9 cellular contexts compared by ENCODE assay signal in genomic region chr17:57902117-57902799, GRCh38. TPM values are rescaled to one million over a fixed set of nuclear protein-coding genes. Genes with fewer than 3 reads are reported as not detected.
DNase-seq lines count a peak whose midpoint lies in the region; ATAC-seq and TF ChIP-seq lines count a peak whose summit lies in the region.
"Had no signal": no experiment of that assay in that cellular context is flagged by ENCODE, and none has a peak within 500 bp of the region (broad histone marks: within the 10 kb centered on the region; RNA-seq: fewer than 3 reads in every experiment).

No MANE protein-coding gene starts in this region.

- H3K27me3 Mint-ChIP-seq in Calu3 (ENCODE audit: unreplicated experiment), result no peaks in the 10 kb centered on the region
- peaks cover 5% of the 10 kb centered on the region for H3K27me3 Mint-ChIP-seq in activated naive CD4-positive, alpha-beta T cell treated with anti-CD3 and anti-CD28 coated beads, Interleukin-2, amount 10 ng/mL, durations not matched to agents 7 days and 5 days
- no peaks in the 10 kb centered on the region for H3K27me3 Mint-ChIP-seq in activated CD4-positive, alpha-beta T cell treated with anti-CD3 and anti-CD28 coated beads, Interleukin-2, amount 10 ng/mL, durations not matched to agents 7 days and 5 days
- H3K27me3 Mint-ChIP-seq: activated naive CD8-positive, alpha-beta T cell treated with anti-CD3 and anti-CD28 coated beads, Interleukin-2, amount 10 ng/mL, durations not matched to agents 7 days and 5 days had no signal

- ATAC-seq in GM19463 (IDR thresholded peaks at IDR 0.05; ENCODE audit: unreplicated experiment) (peak; percentile 63), HG03469 (IDR thresholded peaks at IDR 0.05; ENCODE audit: unreplicated experiment) (peak; percentile 41)

- DNase-seq in Calu3 (no peak), right atrium auricular region (ENCODE audit: low spot score) (no peak), vagina (ENCODE audit: extremely low spot score in 2 of 2) (no peak), foreskin fibroblast (no peak)
- DNase-seq in activated naive CD4-positive, alpha-beta T cell treated with anti-CD3 and anti-CD28 coated beads, Interleukin-2, amount 10 ng/mL, durations not matched to agents 7 days and 5 days, result no peak
- DNase-seq in activated CD4-positive, alpha-beta T cell treated with anti-CD3 and anti-CD28 coated beads, Interleukin-2, amount 10 ng/mL, durations not matched to agents 7 days and 5 days, result no peak
- DNase-seq: activated naive CD8-positive, alpha-beta T cell treated with anti-CD3 and anti-CD28 coated beads, Interleukin-2, amount 10 ng/mL, durations not matched to agents 7 days and 5 days had no signal

- TF ChIP-seq CTCF in Calu3 (IDR thresholded peaks at IDR 0.05; ENCODE audit: unreplicated experiment) (no peak), right atrium auricular region (IDR thresholded peaks at IDR 0.05) (no peak), vagina (IDR thresholded peaks at IDR 0.05) (no peak), foreskin fibroblast (IDR thresholded peaks at IDR 0.05; ENCODE audit: low read depth, low read length) (no peak)

- peaks cover 64% of the 10 kb centered on the region for H3K4me1 Mint-ChIP-seq in Calu3 (ENCODE audit: low read depth, unreplicated experiment)
- peaks cover 41% of the 10 kb centered on the region for H3K4me1 Mint-ChIP-seq in activated naive CD4-positive, alpha-beta T cell treated with anti-CD3 and anti-CD28 coated beads, Interleukin-2, amount 10 ng/mL, durations not matched to agents 7 days and 5 days
- peaks cover 50% of the 10 kb centered on the region for H3K4me1 Mint-ChIP-seq in activated CD4-positive, alpha-beta T cell treated with anti-CD3 and anti-CD28 coated beads, Interleukin-2, amount 10 ng/mL, durations not matched to agents 7 days and 5 days

- peak overlapping the region; percentile 93 for H3K27ac Mint-ChIP-seq in Calu3 (ENCODE audit: unreplicated experiment)
- no peak overlapping the region for H3K27ac Mint-ChIP-seq in activated naive CD4-positive, alpha-beta T cell treated with anti-CD3 and anti-CD28 coated beads, Interleukin-2, amount 10 ng/mL, durations not matched to agents 7 days and 5 days
- no peak overlapping the region for H3K27ac Mint-ChIP-seq in activated CD4-positive, alpha-beta T cell treated with anti-CD3 and anti-CD28 coated beads, Interleukin-2, amount 10 ng/mL, durations not matched to agents 7 days and 5 days
- H3K27ac Mint-ChIP-seq: activated naive CD8-positive, alpha-beta T cell treated with anti-CD3 and anti-CD28 coated beads, Interleukin-2, amount 10 ng/mL, durations not matched to agents 7 days and 5 days had no signal

- H3K4me3 ChIP-seq in right atrium auricular region (no peak overlapping the region), vagina (no peak overlapping the region), foreskin fibroblast (ENCODE audit: low read depth in 1 of 2, low read length in 2 of 2) (no peak overlapping the region)

- H3K36me3 Mint-ChIP-seq in Calu3 (ENCODE audit: insufficient read depth, unreplicated experiment), result peaks cover 15% of the 10 kb centered on the region
- no peaks in the 10 kb centered on the region for H3K36me3 Mint-ChIP-seq in activated naive CD4-positive, alpha-beta T cell treated with anti-CD3 and anti-CD28 coated beads, Interleukin-2, amount 10 ng/mL, durations not matched to agents 7 days and 5 days
- H3K36me3 Mint-ChIP-seq in activated CD4-positive, alpha-beta T cell treated with anti-CD3 and anti-CD28 coated beads, Interleukin-2, amount 10 ng/mL, durations not matched to agents 7 days and 5 days (ENCODE audit: low read depth), result no peaks in the 10 kb centered on the region
- H3K36me3 Mint-ChIP-seq: activated naive CD8-positive, alpha-beta T cell treated with anti-CD3 and anti-CD28 coated beads, Interleukin-2, amount 10 ng/mL, durations not matched to agents 7 days and 5 days had no signal

- CTCF ChIA-PET in Calu3 (lab: Charles Lee), result interaction anchor here (0.8 to 2.5 kb wide), 3 partner anchors 10 to 46 kb away, joined by 3 to 7 read pairs (median 3); no protein-coding TSS in a partner anchor
- CTCF ChIA-PET in activated naive CD4-positive, alpha-beta T cell treated with anti-CD3 and anti-CD28 coated beads, Interleukin-2, amount 10 ng/mL, durations not matched to agents 7 days and 5 days (lab: Charles Lee), result interaction anchor here (1.9 kb wide), 1 partner anchor 92 kb away, joined by 7 read pairs; no protein-coding TSS in a partner anchor
- CTCF ChIA-PET in activated CD4-positive, alpha-beta T cell treated with anti-CD3 and anti-CD28 coated beads, Interleukin-2, amount 10 ng/mL, durations not matched to agents 7 days and 5 days (lab: Charles Lee), result interaction anchor here (1.9 to 2.3 kb wide), 2 partner anchors 10 to 98 kb away, joined by 5 to 6 read pairs; no protein-coding TSS in a partner anchor

- POLR2A ChIA-PET in activated CD4-positive, alpha-beta T cell treated with anti-CD3 and anti-CD28 coated beads, Interleukin-2, amount 10 ng/mL, durations not matched to agents 7 days and 5 days (lab: Charles Lee), result no interaction called here

- no peak overlapping the region for H3K4me3 Mint-ChIP-seq in Calu3 (ENCODE audit: low read depth, unreplicated experiment)
- H3K4me3 Mint-ChIP-seq in activated naive CD4-positive, alpha-beta T cell treated with anti-CD3 and anti-CD28 coated beads, Interleukin-2, amount 10 ng/mL, durations not matched to agents 7 days and 5 days, result no peak overlapping the region
- no peak overlapping the region for H3K4me3 Mint-ChIP-seq in activated CD4-positive, alpha-beta T cell treated with anti-CD3 and anti-CD28 coated beads, Interleukin-2, amount 10 ng/mL, durations not matched to agents 7 days and 5 days
- H3K4me3 Mint-ChIP-seq: activated naive CD8-positive, alpha-beta T cell treated with anti-CD3 and anti-CD28 coated beads, Interleukin-2, amount 10 ng/mL, durations not matched to agents 7 days and 5 days had no signal

- TF ChIP-seq POLR2A in vagina (IDR thresholded peaks at IDR 0.05), result no peak

- H3K27me3 ChIP-seq in right atrium auricular region, result no peaks in the 10 kb centered on the region
- no peaks in the 10 kb centered on the region for H3K27me3 ChIP-seq in vagina

- H3K4me1 ChIP-seq in right atrium auricular region (peaks cover 3 to 79% of the 10 kb centered on the region in 2 donors), vagina (peaks cover 94% of the 10 kb centered on the region)

- H3K9me3 Mint-ChIP-seq in Calu3 (ENCODE audit: low read depth, unreplicated experiment), result no peaks in the 10 kb centered on the region
- no peaks in the 10 kb centered on the region for H3K9me3 Mint-ChIP-seq in activated naive CD4-positive, alpha-beta T cell treated with anti-CD3 and anti-CD28 coated beads, Interleukin-2, amount 10 ng/mL, durations not matched to agents 7 days and 5 days
- H3K9me3 Mint-ChIP-seq in activated CD4-positive, alpha-beta T cell treated with anti-CD3 and anti-CD28 coated beads, Interleukin-2, amount 10 ng/mL, durations not matched to agents 7 days and 5 days, result no peaks in the 10 kb centered on the region
- H3K9me3 Mint-ChIP-seq: activated naive CD8-positive, alpha-beta T cell treated with anti-CD3 and anti-CD28 coated beads, Interleukin-2, amount 10 ng/mL, durations not matched to agents 7 days and 5 days had no signal

- H3K27ac ChIP-seq in right atrium auricular region (peak overlapping the region; percentile 77 to 82), vagina (peak overlapping the region; percentile 89)

- H3K36me3 ChIP-seq in right atrium auricular region, result no peaks in the 10 kb centered on the region
- no peaks in the 10 kb centered on the region for H3K36me3 ChIP-seq in vagina

- H3K9me3 ChIP-seq in right atrium auricular region (no peaks in the 10 kb centered on the region), vagina (no peaks in the 10 kb centered on the region)

- BruUV-seq in Calu3 (replicated peaks; lab: Mats Ljungman, UMichigan), result no TSS peak

- intact Hi-C loops in Calu3 (cut with micrococcal nuclease; ENCODE audit: unreplicated experiment), result loop anchor here (2.0 kb wide), 1 partner anchor 45 kb away; no protein-coding TSS in a partner anchor
- intact Hi-C loops in vagina (cut with DNase I), result no loop called here

RNA-seq across cellular contexts. Expression of gene MRPS23, which starts 52.4 kb away (rescaled TPM):
- total RNA-seq in Calu3 (2022) (38.1 and 49.0 TPM in 2 replicates), right atrium auricular region (10 to 100 TPM; 24.1 to 35.3 TPM), vagina (6.9 TPM)
- total RNA-seq in activated CD4-positive, alpha-beta T cell treated with anti-CD3 and anti-CD28 coated beads, Interleukin-2, amount 10 ng/mL, durations not matched to agents 7 days and 5 days, result 10 to 100 TPM; 27.1 to 38.4 TPM

RNA-seq across cellular contexts. Expression of gene CUEDC1, which starts 53.0 kb away (rescaled TPM):
- total RNA-seq in Calu3 (2022) (30.9 and 34.7 TPM in 2 replicates), right atrium auricular region (10 to 100 TPM; 32.5 to 33.3 TPM), vagina (28.7 TPM)
- total RNA-seq in activated CD4-positive, alpha-beta T cell treated with anti-CD3 and anti-CD28 coated beads, Interleukin-2, amount 10 ng/mL, durations not matched to agents 7 days and 5 days, result under 1 TPM in 1 of 2 experiments, not detected in 1; 0.47 TPM

Comparison
In these comparisons a context has a peak if more than half of its experiments do, and no peak if none do; other contexts are left out.
1. RNA of gene CUEDC1, which starts 53.0 kb away (total RNA-seq): 32.5 to 33.3 TPM in right atrium auricular region, 30.9 to 34.7 TPM in Calu3 and 28.7 TPM in vagina (single experiment); 0.47 TPM in activated CD4-positive, alpha-beta T cell treated with anti-CD3 and anti-CD28 coated beads, Interleukin-2, amount 10 ng/mL, durations not matched to agents 7 days and 5 days; every median in the first group is over 10 times any median in the second.